ENCODE assay signal across 19 cellular contexts in the genomic region with DNA sequence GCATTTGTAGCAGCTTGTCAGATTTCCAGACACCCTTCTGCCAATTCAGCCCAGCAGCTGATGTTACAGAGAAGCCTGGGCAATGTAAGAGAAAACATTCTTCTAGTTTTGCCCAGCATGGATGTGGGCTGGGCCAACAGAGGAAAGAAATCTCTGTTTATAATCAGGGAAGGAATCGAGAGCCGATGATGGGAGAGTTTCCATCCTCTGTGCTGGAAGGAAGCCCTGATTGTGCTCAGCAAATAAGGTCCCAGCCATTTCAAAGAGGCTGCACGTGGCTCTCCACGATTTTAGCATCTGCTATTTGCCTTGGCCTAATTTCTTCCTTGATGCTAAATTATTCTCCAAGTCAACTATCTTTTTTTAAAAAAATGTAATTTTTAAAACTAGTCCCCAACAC.
"Had no signal": no experiment of that assay in that cellular context is flagged by ENCODE, and none has a peak within 500 bp of the region (broad histone marks: within the 10 kb centered on the region; RNA-seq: fewer than 3 reads in every experiment).

No MANE protein-coding gene starts in this region.

- H3K36me3 ChIP-seq: neutrophil, right atrium auricular region, tibial nerve, upper lobe of right lung, vagina had no signal

- H3K27ac Mint-ChIP-seq: naive thymus-derived CD4-positive, alpha-beta T cell; nephron progenitor cell had no signal

- H3K4me3 ChIP-seq: dorsolateral prefrontal cortex, lung, right atrium auricular region, smooth muscle cell, testis, tibial nerve, upper lobe of right lung, vagina had no signal

- H3K27me3 ChIP-seq: right atrium auricular region, testis, tibial nerve, upper lobe of right lung, vagina had no signal

- H3K9me3 ChIP-seq: neutrophil, right atrium auricular region, testis, tibial nerve, upper lobe of right lung, vagina had no signal

- H3K27ac ChIP-seq: neutrophil, right atrium auricular region, testis, tibial nerve, upper lobe of right lung, vagina had no signal

- DNase-seq: cortex of kidney; effector CD8-positive, alpha-beta T cell; glutamatergic neuron; kidney; left colon; left ventricle myocardium superior; naive thymus-derived CD4-positive, alpha-beta T cell; nephron progenitor cell; stimulated activated CD4-positive, alpha-beta T cell treated with anti-CD3 and anti-CD28 coated beads, Interleukin-2, amount 100 ng/mL, for 48 hours; stimulated activated naive CD4-positive, alpha-beta T cell treated with Interleukin-2 at 50 U/mL for 16 hours; testis; upper lobe of right lung had no signal

- H3K36me3 Mint-ChIP-seq: naive thymus-derived CD4-positive, alpha-beta T cell had no signal

- H3K4me1 Mint-ChIP-seq: naive thymus-derived CD4-positive, alpha-beta T cell had no signal

- H3K4me3 Mint-ChIP-seq: naive thymus-derived CD4-positive, alpha-beta T cell; nephron progenitor cell had no signal

- H3K9me3 Mint-ChIP-seq: naive thymus-derived CD4-positive, alpha-beta T cell; nephron progenitor cell had no signal

- H3K4me1 ChIP-seq: right atrium auricular region, testis, upper lobe of right lung, vagina had no signal

- ATAC-seq: left colon; left ventricle myocardium superior; naive thymus-derived CD4-positive, alpha-beta T cell; upper lobe of right lung had no signal
